30 cellular contexts compared by ENCODE assay signal in the genomic region with DNA sequence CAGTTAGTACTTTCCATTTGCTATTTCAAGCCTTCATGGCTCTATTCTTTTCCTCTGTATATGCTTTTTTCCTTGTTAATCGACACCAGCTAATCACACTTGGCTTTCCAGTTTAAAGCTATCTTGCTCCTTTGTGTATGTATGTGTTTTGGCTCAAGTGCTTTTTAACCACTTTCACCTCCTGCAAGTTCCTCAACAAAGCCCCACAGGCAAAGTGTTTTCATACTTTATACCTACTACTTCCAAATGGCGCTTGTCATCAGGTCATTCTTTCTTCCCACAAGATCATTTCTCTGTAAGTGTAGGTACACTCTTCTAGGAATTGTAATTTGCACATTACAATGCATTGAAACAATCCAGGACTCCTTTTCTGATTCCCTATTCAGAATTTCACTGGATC.
"Had no signal": no experiment of that assay in that cellular context is flagged by ENCODE, and none has a peak within 500 bp of the region (broad histone marks: within the 10 kb centered on the region; RNA-seq: fewer than 3 reads in every experiment).

No MANE protein-coding gene starts in this region.

- H3K36me3 Mint-ChIP-seq: activated naive CD8-positive, alpha-beta T cell; immature natural killer cell; mesothelial cell of epicardium; naive B cell had no signal

- H3K27me3 Mint-ChIP-seq: activated naive CD8-positive, alpha-beta T cell; effector memory CD8-positive, alpha-beta T cell; naive B cell; progenitor cell of endocrine pancreas had no signal

- FAIRE-seq: kidney had no signal

- H3K27me3 ChIP-seq: body of pancreas, heart left ventricle, ovary, right lobe of liver, testis, uterus had no signal

- H3K4me3 ChIP-seq: body of pancreas, heart left ventricle, ovary, right lobe of liver, testis, uterus had no signal

- H3K9me3 Mint-ChIP-seq: mesothelial cell of epicardium; nephron progenitor cell; T-helper 2 cell treated with Interferon-gamma antibody and Interleukin-4, amounts not matched to agents 5 μg/mL and 100 μg/mL, for 36 hours had no signal

- H3K9me3 ChIP-seq: body of pancreas, heart left ventricle, ovary, right lobe of liver, testis, uterus had no signal

- H3K4me1 ChIP-seq: body of pancreas, right lobe of liver, testis, uterus had no signal

- H3K4me1 Mint-ChIP-seq: activated CD4-positive, alpha-beta T cell treated with anti-CD3 and anti-CD28 coated beads for 36 hours; immature natural killer cell; naive B cell had no signal

- H3K27ac ChIP-seq: heart left ventricle, ovary, right lobe of liver, testis, uterus had no signal

- H3K27ac Mint-ChIP-seq: activated CD4-positive, alpha-beta T cell treated with anti-CD3 and anti-CD28 coated beads for 36 hours; activated naive CD8-positive, alpha-beta T cell; activated T-cell treated with anti-CD3 and anti-CD28 coated beads, Interleukin-2, amount 50 U/mL, for 72 hours; effector memory CD8-positive, alpha-beta T cell; immature natural killer cell; naive B cell; progenitor cell of endocrine pancreas; T-helper 2 cell treated with Interferon-gamma antibody and Interleukin-4, amounts not matched to agents 5 μg/mL and 100 μg/mL, for 36 hours had no signal

- DNase-seq: activated CD4-positive, alpha-beta T cell treated with anti-CD3 and anti-CD28 coated beads for 36 hours; activated CD4-positive, CD25-positive, alpha-beta regulatory T cell; activated naive CD4-positive, alpha-beta T cell; activated T-cell treated with anti-CD3 and anti-CD28 coated beads for 4 hours; activated T-cell treated with anti-CD3 and anti-CD28 coated beads, Interleukin-2, amount 50 U/mL, for 72 hours; anterior cingulate cortex; body of pancreas; caudate nucleus; cortex of kidney; effector memory CD8-positive, alpha-beta T cell; foreskin fibroblast; heart left ventricle; hypothalamus; immature natural killer cell; kidney; left colon; naive B cell; nephron progenitor cell; ovary; right lobe of liver; stimulated activated CD4-positive, alpha-beta T cell treated with anti-CD3 and anti-CD28 coated beads, Interleukin-12 subunit alpha, Interleukin-12 subunit beta, amount 100 ng/mL, for 4 hours; stimulated activated CD4-positive, alpha-beta T cell treated with anti-CD3 and anti-CD28 coated beads, Interleukin-4, amount 100 ng/mL, for 1 hour; stimulated activated naive CD8-positive, alpha-beta T cell treated with anti-CD3 and anti-CD28 coated beads, Interleukin-15, Interleukin-2, amounts not matched to agents 100 U/mL and 50 U/mL, for 24 hours; testis; trophoblast cell; uterus had no signal

- H3K4me3 Mint-ChIP-seq: activated CD4-positive, alpha-beta T cell treated with anti-CD3 and anti-CD28 coated beads for 36 hours; activated naive CD8-positive, alpha-beta T cell; activated T-cell treated with anti-CD3 and anti-CD28 coated beads, Interleukin-2, amount 50 U/mL, for 72 hours; effector memory CD8-positive, alpha-beta T cell; immature natural killer cell; mesothelial cell of epicardium; naive B cell; nephron progenitor cell; T-helper 2 cell treated with Interferon-gamma antibody and Interleukin-4, amounts not matched to agents 5 μg/mL and 100 μg/mL, for 36 hours had no signal

- H3K36me3 ChIP-seq: heart left ventricle, ovary, right lobe of liver, uterus had no signal
